ENCODE assay signal across 10 cellular contexts in genomic region chr18:11511434-11512095, GRCh38.
A peak's percentile ranks its signal among the peaks of the same experiment; 100 is the strongest.
DNase-seq lines count a peak whose midpoint lies in the region; ATAC-seq and TF ChIP-seq lines count a peak whose summit lies in the region.
"Had no signal": no experiment of that assay in that cellular context is flagged by ENCODE, and none has a peak within 500 bp of the region (broad histone marks: within the 10 kb centered on the region; RNA-seq: fewer than 3 reads in every experiment).

No MANE protein-coding gene starts in this region.

- no peak overlapping the region for H3K9ac ChIP-seq in KMS-11
- H3K9ac ChIP-seq in colonic mucosa (ENCODE audit: low read depth in 2 of 2, low read length in 2 of 2) = no peak overlapping the region
- H3K9ac ChIP-seq in trophoblast cell (ENCODE audit: low read length) = no peak overlapping the region

- DNase-seq in GM06990 (ENCODE audit: extremely low read depth, insufficient read length) = peak; percentile 33
- no peak for DNase-seq in colonic mucosa
- DNase-seq in adrenal gland = no peak
- DNase-seq in DMS53 treated with DMSO at 0.1 percent for 48 hours (lab: John Stamatoyannopoulos, UW; ENCODE audit: unreplicated experiment) = no peak
- no peak for DNase-seq in trophoblast cell
- DNase-seq: NCI-H510A, T-helper 9 cell had no signal

- H3K23ac ChIP-seq in trophoblast cell (ENCODE audit: low read length) = no peak overlapping the region

- H2BK5ac ChIP-seq in trophoblast cell (ENCODE audit: low read depth, low read length, poor library complexity) = no peak overlapping the region

- no peaks in the 10 kb centered on the region for H3K79me1 ChIP-seq in trophoblast cell (ENCODE audit: low read length)

- H4K20me1 ChIP-seq in KMS-11 (ENCODE audit: insufficient read depth) = no peaks in the 10 kb centered on the region

- no peak overlapping the region for H3K18ac ChIP-seq in trophoblast cell (ENCODE audit: low read length)

- H3K36me3 ChIP-seq in GM06990 (ENCODE audit: control insufficient read depth, insufficient read depth, low read length) (no peaks in the 10 kb centered on the region), KMS-11 (ENCODE audit: insufficient read depth) (no peaks in the 10 kb centered on the region), colonic mucosa (no peaks in the 10 kb centered on the region), adrenal gland (replicated peaks in 1 of 2) (no peaks in the 10 kb centered on the region), trophoblast cell (ENCODE audit: control insufficient read depth in 1 of 2, insufficient read depth in 2 of 2, low read length in 2 of 2) (no peaks in the 10 kb centered on the region)

- H2BK120ac ChIP-seq in trophoblast cell (ENCODE audit: insufficient read depth, low read length, poor library complexity) = no peak overlapping the region

- no peak overlapping the region for H4K8ac ChIP-seq in trophoblast cell (ENCODE audit: low read depth, low read length)

- ATAC-seq in GM19372 (IDR thresholded peaks at IDR 0.05; ENCODE audit: low read depth, unreplicated experiment) (peak; percentile 83), HG02870 (IDR thresholded peaks at IDR 0.05; ENCODE audit: unreplicated experiment) (peak; percentile 75)

- H3K27ac ChIP-seq in KMS-11 = peak overlapping the region; percentile 50; the same call in 1 of the 2 replicates
- no peak overlapping the region for H3K27ac ChIP-seq in colonic mucosa
- no peak overlapping the region for H3K27ac ChIP-seq in adrenal gland
- no peak overlapping the region for H3K27ac ChIP-seq in trophoblast cell (ENCODE audit: low read depth, low read length)

- H3K4me1 ChIP-seq in KMS-11 (ENCODE audit: low read depth, poor library complexity, severe bottlenecking) (peaks cover 47% of the 10 kb centered on the region), colonic mucosa (no peaks in the 10 kb centered on the region), adrenal gland (replicated peaks in 1 of 2) (no peaks in the 10 kb centered on the region), trophoblast cell (ENCODE audit: control insufficient read depth in 1 of 2, insufficient read depth in 2 of 2, low read length in 2 of 2) (no peaks in the 10 kb centered on the region)

- H3K4me3 ChIP-seq in GM06990 (replicated peaks; ENCODE audit: low read depth, low read length) (peak overlapping the region; percentile 37), KMS-11 (IDR thresholded peaks at IDR 0.05; ENCODE audit: insufficient read depth, low read depth, low read length) (no peak overlapping the region), colonic mucosa (no peak overlapping the region), adrenal gland (no peak overlapping the region), trophoblast cell (ENCODE audit: low read depth, low read length) (no peak overlapping the region)

- no peak for TF ChIP-seq POLR2A in adrenal gland (IDR thresholded peaks at IDR 0.05)

- no peak overlapping the region for H3K14ac ChIP-seq in trophoblast cell (ENCODE audit: low read length)

- H3K4me2 ChIP-seq in KMS-11 = peak overlapping the region; percentile 62
- no peak overlapping the region for H3K4me2 ChIP-seq in trophoblast cell (ENCODE audit: low read length)

- H3K27me3 ChIP-seq in GM06990 (replicated peaks; ENCODE audit: control insufficient read depth, insufficient read depth, low read length) (no peaks in the 10 kb centered on the region), KMS-11 (ENCODE audit: insufficient read depth, low read depth) (no peaks in the 10 kb centered on the region), colonic mucosa (no peaks in the 10 kb centered on the region), adrenal gland (no peaks in the 10 kb centered on the region), trophoblast cell (ENCODE audit: insufficient read depth, low read length) (no peaks in the 10 kb centered on the region)

- no peak overlapping the region for H2AK5ac ChIP-seq in trophoblast cell (ENCODE audit: low read length)

- WGBS in adrenal gland, 4 donors = 69 to 77% (median 73%) methylated on average over 6 of the region's 6 CpGs
- WGBS in trophoblast cell (ENCODE audit: extremely low coverage, insufficient coverage, insufficient read length) = no CpG with 5 or more reads among the region's 6 CpGs

- TF ChIP-seq CTCF in GM06990 (IDR thresholded peaks at IDR 0.05; ENCODE audit: insufficient read depth, low read length, poor library complexity, severe bottlenecking) = no peak
- no peak for TF ChIP-seq CTCF in KMS-11 (conservative IDR thresholded peaks at IDR 0.05; ENCODE audit: low read depth, low read length)
- no peak for TF ChIP-seq CTCF in colonic mucosa (IDR thresholded peaks at IDR 0.05)
- TF ChIP-seq CTCF in adrenal gland (IDR thresholded peaks at IDR 0.05) = no peak

- H2AFZ ChIP-seq in KMS-11 (ENCODE audit: low read depth) (no peak overlapping the region), trophoblast cell (ENCODE audit: insufficient read depth, low read length, poor library complexity) (no peak overlapping the region)

- no peak overlapping the region for H4K91ac ChIP-seq in trophoblast cell (ENCODE audit: low read depth, low read length)

- no peaks in the 10 kb centered on the region for H3K79me2 ChIP-seq in KMS-11 (ENCODE audit: insufficient read depth, low read depth)
- no peaks in the 10 kb centered on the region for H3K79me2 ChIP-seq in trophoblast cell (ENCODE audit: control insufficient read depth, insufficient read depth, low read length, poor library complexity)

- H2BK12ac ChIP-seq in trophoblast cell (ENCODE audit: low read length) = no peak overlapping the region

- H3K9me3 ChIP-seq in colonic mucosa (no peaks in the 10 kb centered on the region), adrenal gland (replicated peaks in 1 of 3) (no peaks in the 10 kb centered on the region), trophoblast cell (ENCODE audit: insufficient read depth, low read depth, low read length) (no peaks in the 10 kb centered on the region)

- intact Hi-C loops in colonic mucosa (cut with DNase I) (no loop called here), adrenal gland (cut with DNase I) (no loop called here)

- H3K4ac ChIP-seq in trophoblast cell (ENCODE audit: low read depth, low read length) = no peak overlapping the region

- no peak overlapping the region for H4K12ac ChIP-seq in trophoblast cell (ENCODE audit: low read depth, low read length)
